In the genomic region with DNA sequence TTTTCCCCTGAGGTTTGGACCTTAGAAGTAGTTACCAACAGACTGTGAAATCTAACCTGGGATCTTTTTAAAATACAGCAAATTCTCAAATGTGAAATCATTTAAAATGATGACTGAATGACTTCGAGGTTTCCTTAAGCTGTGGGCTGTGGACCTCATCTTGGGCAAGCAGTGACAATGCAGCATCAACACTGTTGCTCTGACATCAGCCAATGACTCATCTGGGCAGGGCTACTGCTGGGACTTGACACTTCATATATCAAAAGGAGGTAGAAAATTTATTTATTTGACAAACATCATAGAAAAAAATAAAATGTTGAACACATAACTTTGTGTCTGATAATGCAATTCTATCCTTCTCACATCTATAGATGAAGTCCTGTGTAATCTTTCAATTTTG, we compare ENCODE assay signal across 20 cellular contexts.
DNase-seq lines count a peak whose midpoint lies in the region; ATAC-seq lines count a peak whose summit lies in the region.
"Had no signal": no experiment of that assay in that cellular context is flagged by ENCODE, and none has a peak within 500 bp of the region (broad histone marks: within the 10 kb centered on the region; RNA-seq: fewer than 3 reads in every experiment).

No MANE protein-coding gene starts in this region.

- peak; percentile 4 for DNase-seq in activated CD4-positive, alpha-beta T cell treated with anti-CD3 and anti-CD28 coated beads for 48 hours
- no peak for DNase-seq in activated CD4-positive, alpha-beta T cell treated with anti-CD3 and anti-CD28 coated beads for 4 hours
- peak; percentile 46 for DNase-seq in M059J (ENCODE audit: low read depth)
- peak; percentile 26 for DNase-seq in dermis blood vessel endothelial cell
- peak; percentile 50 for DNase-seq in renal cortical epithelial cell (ENCODE audit: low read depth)
- no peak for DNase-seq in NCI-H510A treated with DMSO at 0.1 percent for 48 hours (lab: John Stamatoyannopoulos, UW)
- DNase-seq in NCI-H82 (lab: John Stamatoyannopoulos, UW) = no peak
- DNase-seq: DMS153; effector memory CD8-positive, alpha-beta T cell; kidney; mucosa of descending colon; NCI-H1417; NCI-H510A; nucleus accumbens; Peyer's patch; sigmoid colon; stimulated activated CD4-positive, alpha-beta T cell treated with anti-CD3 and anti-CD28 coated beads, Interleukin-4, amount 100 ng/mL, for 4 hours; SW 1271 had no signal

- no peak for ATAC-seq in GM21390 (IDR thresholded peaks at IDR 0.05; ENCODE audit: unreplicated experiment)
- ATAC-seq: activated naive CD4-positive, alpha-beta T cell treated with anti-CD3 and anti-CD28 coated beads, Interleukin-2, amount 50 U/mL, for 72 hours; effector memory CD8-positive, alpha-beta T cell; mucosa of descending colon had no signal

Comparison
In these comparisons a context has a peak if more than half of its experiments do, and no peak if none do; other contexts are left out.
1. DNase-seq: peak in activated CD4-positive, alpha-beta T cell treated with anti-CD3 and anti-CD28 coated beads for 48 hours (single experiment), M059J (single experiment), dermis blood vessel endothelial cell (single experiment) and renal cortical epithelial cell (single experiment); none in activated CD4-positive, alpha-beta T cell treated with anti-CD3 and anti-CD28 coated beads for 4 hours (0 of 2), NCI-H510A treated with DMSO at 0.1 percent for 48 hours (single experiment) and NCI-H82 (single experiment).